In the genomic region with DNA sequence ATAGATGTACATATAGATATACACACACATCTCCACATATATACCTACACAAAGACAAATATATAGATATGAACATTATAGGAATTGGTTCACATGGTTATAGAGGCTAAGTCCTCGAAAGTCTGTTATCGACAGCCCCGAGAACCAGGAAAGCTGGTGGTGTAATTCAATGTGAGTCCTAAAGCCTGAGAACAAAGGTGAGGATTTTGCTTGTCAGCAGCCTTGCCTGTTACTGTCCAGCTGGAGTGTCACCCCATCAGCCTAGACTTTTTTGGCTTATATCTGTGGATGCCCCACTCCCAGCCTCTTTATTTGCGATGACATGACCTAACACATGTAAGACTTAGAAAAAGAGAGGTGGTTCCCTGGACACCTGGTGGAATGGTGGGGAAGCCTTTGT, we compare ENCODE assay signal across 11 cellular contexts.
DNase-seq lines count a peak whose midpoint lies in the region; ATAC-seq, FAIRE-seq and TF ChIP-seq lines count a peak whose summit lies in the region.
"Had no signal": no experiment of that assay in that cellular context is flagged by ENCODE, and none has a peak within 500 bp of the region (broad histone marks: within the 10 kb centered on the region; RNA-seq: fewer than 3 reads in every experiment).

No MANE protein-coding gene starts in this region.

- TF ChIP-seq RAD21 in A549 (conservative IDR thresholded peaks at IDR 0.05 in 1 of 2, IDR thresholded peaks at IDR 0.05 in 1 of 2): no peak

- 92% methylated on average over 4 of the region's 4 CpGs for WGBS in A549 (ENCODE audit: missing lambda C conversion rate)

- H3K4me1 ChIP-seq in A549: peaks cover 4% of the 10 kb centered on the region; the same call in 1 of the 3 replicates
- H3K4me1 ChIP-seq: right atrium auricular region had no signal

- H3K27ac ChIP-seq in A549 (no peak overlapping the region; a peak in 1 of 6 replicates), caudate nucleus (ENCODE audit: low read depth, low read length) (no peak overlapping the region)
- H3K27ac ChIP-seq: right atrium auricular region had no signal

- peak overlapping the region; percentile 65 for H3K4me3 Mint-ChIP-seq in activated naive CD8-positive, alpha-beta T cell treated with anti-CD3 and anti-CD28 coated beads, Interleukin-2, amount 50 U/mL, for 24 hours

- ATAC-seq in A549 (no peak), GM18517 (IDR thresholded peaks at IDR 0.05; ENCODE audit: unreplicated experiment) (peak; percentile 21), HG03095 (IDR thresholded peaks at IDR 0.05; ENCODE audit: unreplicated experiment) (peak; percentile 13)
- ATAC-seq in activated naive CD8-positive, alpha-beta T cell treated with anti-CD3 and anti-CD28 coated beads, Interleukin-2, amount 50 U/mL, for 24 hours: no peak

- no peaks in the 10 kb centered on the region for H3K36me3 Mint-ChIP-seq in activated naive CD8-positive, alpha-beta T cell treated with anti-CD3 and anti-CD28 coated beads, Interleukin-2, amount 50 U/mL, for 24 hours (ENCODE audit: low read depth)

- H3K9me3 ChIP-seq in A549: no peaks in the 10 kb centered on the region
- H3K9me3 ChIP-seq: right atrium auricular region had no signal

- H3K4me3 ChIP-seq in A549: no peak overlapping the region
- H3K4me3 ChIP-seq: right atrium auricular region had no signal

- H3K4me2 ChIP-seq in A549: peak overlapping the region; percentile 63

- no peak for TF ChIP-seq POLR2A in A549 (IDR thresholded peaks at IDR 0.05; ENCODE audit: low read length)

- POLR2A ChIA-PET in A549 (lab: Yijun Ruan, JAX): no interaction called here

- H3K9me3 Mint-ChIP-seq in activated naive CD8-positive, alpha-beta T cell treated with anti-CD3 and anti-CD28 coated beads, Interleukin-2, amount 50 U/mL, for 24 hours: no peaks in the 10 kb centered on the region

- peaks cover 18% of the 10 kb centered on the region for H3K4me1 Mint-ChIP-seq in activated naive CD8-positive, alpha-beta T cell treated with anti-CD3 and anti-CD28 coated beads, Interleukin-2, amount 50 U/mL, for 24 hours

- DNase-seq in A549 (ENCODE audit: low read depth in 1 of 2, low spot score in 1 of 2): no peak
- no peak for DNase-seq in activated naive CD8-positive, alpha-beta T cell treated with anti-CD3 and anti-CD28 coated beads, Interleukin-2, amount 50 U/mL, for 24 hours
- DNase-seq in caudate nucleus (lab: John Stamatoyannopoulos, UW): no peak
- DNase-seq in HuH-7 (ENCODE audit: low spot score): no peak
- DNase-seq in SK-N-DZ (ENCODE audit: low spot score): no peak
- no peak for DNase-seq in NCI-H524 (lab: John Stamatoyannopoulos, UW)
- DNase-seq: activated CD4-positive, alpha-beta T cell treated with anti-CD3 and anti-CD28 coated beads for 4 hours had no signal

- no peak for FAIRE-seq in A549 (lab: Jason Lieb, UNC)
- FAIRE-seq: astrocyte had no signal

- no peak for TF ChIP-seq EP300 in A549 (IDR thresholded peaks at IDR 0.05)

- CTCF ChIA-PET in A549 (lab: Yijun Ruan, JAX): interaction anchor here (0.7 to 2.5 kb wide), 3 partner anchors 465 to 1202 kb away, joined by 3 to 8 read pairs (median 3); no protein-coding TSS in a partner anchor

- peak overlapping the region; percentile 44 for H3K27ac Mint-ChIP-seq in activated naive CD8-positive, alpha-beta T cell treated with anti-CD3 and anti-CD28 coated beads, Interleukin-2, amount 50 U/mL, for 24 hours

- TF ChIP-seq CTCF in A549 (IDR thresholded peaks at IDR 0.05): no peak

- H3K27me3 Mint-ChIP-seq in activated naive CD8-positive, alpha-beta T cell treated with anti-CD3 and anti-CD28 coated beads, Interleukin-2, amount 50 U/mL, for 24 hours: no peaks in the 10 kb centered on the region

TF ChIP-seq in A549, 52 proteins besides CTCF, POLR2A, EP300 and RAD21:
- TF ChIP-seq RARB (CRISPR knock-in tag; IDR thresholded peaks at IDR 0.05): no peak
- no peak for TF ChIP-seq ZSCAN20 (CRISPR knock-in tag; IDR thresholded peaks at IDR 0.05)
- TF ChIP-seq, protein P1, sequence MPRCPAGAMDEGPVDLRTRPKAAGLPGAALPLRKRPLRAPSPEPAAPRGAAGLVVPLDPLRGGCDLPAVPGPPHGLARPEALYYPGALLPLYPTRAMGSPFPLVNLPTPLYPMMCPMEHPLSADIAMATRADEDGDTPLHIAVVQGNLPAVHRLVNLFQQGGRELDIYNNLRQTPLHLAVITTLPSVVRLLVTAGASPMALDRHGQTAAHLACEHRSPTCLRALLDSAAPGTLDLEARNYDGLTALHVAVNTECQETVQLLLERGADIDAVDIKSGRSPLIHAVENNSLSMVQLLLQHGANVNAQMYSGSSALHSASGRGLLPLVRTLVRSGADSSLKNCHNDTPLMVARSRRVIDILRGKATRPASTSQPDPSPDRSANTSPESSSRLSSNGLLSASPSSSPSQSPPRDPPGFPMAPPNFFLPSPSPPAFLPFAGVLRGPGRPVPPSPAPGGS (IDR thresholded peaks at IDR 0.05): no peak
- no peak for TF ChIP-seq JUNB (IDR thresholded peaks at IDR 0.05)
- no peak for TF ChIP-seq JUN (IDR thresholded peaks at IDR 0.05)
- no peak for TF ChIP-seq RFX5 (IDR thresholded peaks at IDR 0.05)
- no peak for TF ChIP-seq HOXA7 (CRISPR knock-in tag; IDR thresholded peaks at IDR 0.05)
- no peak for TF ChIP-seq RCOR1 (IDR thresholded peaks at IDR 0.05; ENCODE audit: low read depth, low read length)
- no peak for TF ChIP-seq KDM1A (IDR thresholded peaks at IDR 0.05; ENCODE audit: low read depth)

Comparison
In these comparisons a context has a peak if more than half of its experiments do, and no peak if none do; other contexts are left out.
1. ATAC-seq: peak in GM18517 (single experiment) and HG03095 (single experiment); none in A549 (0 of 2) and activated naive CD8-positive, alpha-beta T cell treated with anti-CD3 and anti-CD28 coated beads, Interleukin-2, amount 50 U/mL, for 24 hours (single experiment).